ENCODE assay signal across 23 cellular contexts in genomic region chr6:22821664-22822320, GRCh38.
A peak's percentile ranks its signal among the peaks of the same experiment; 100 is the strongest.
DNase-seq lines count a peak whose midpoint lies in the region; ATAC-seq and TF ChIP-seq lines count a peak whose summit lies in the region.
"Had no signal": no experiment of that assay in that cellular context is flagged by ENCODE, and none has a peak within 500 bp of the region (broad histone marks: within the 10 kb centered on the region; RNA-seq: fewer than 3 reads in every experiment).

No MANE protein-coding gene starts in this region.

- H3K27me3 Mint-ChIP-seq in MCF 10A (ENCODE audit: insufficient read depth, unreplicated experiment) (no peaks in the 10 kb centered on the region), WTC11 (ENCODE audit: low read depth) (no peaks in the 10 kb centered on the region)
- H3K27me3 Mint-ChIP-seq: stimulated activated memory B cell treated with anti-CD40 and anti-IgM and Interleukin-4, amounts not matched to agents 10 μg/mL and 1 μg/mL and 100 μg/mL, for 72 hours; type B pancreatic cell had no signal

- H3K4me1 Mint-ChIP-seq in MCF 10A (ENCODE audit: insufficient read depth, unreplicated experiment) = peaks cover 6% of the 10 kb centered on the region
- H3K4me1 Mint-ChIP-seq in WTC11 = no peaks in the 10 kb centered on the region
- H3K4me1 Mint-ChIP-seq: immature natural killer cell; stimulated activated memory B cell treated with anti-CD40 and anti-IgM and Interleukin-4, amounts not matched to agents 10 μg/mL and 1 μg/mL and 100 μg/mL, for 72 hours had no signal

- POLR2A ChIA-PET in MCF 10A (lab: Yijun Ruan, JAX) (interaction anchor here (0.7 to 1.1 kb wide), 2 partner anchors 10 to 38 kb away, joined by 3 read pairs; no protein-coding TSS in a partner anchor), WTC11 (lab: Charles Lee) (no interaction called here)

- H3K27me3 ChIP-seq in breast epithelium (no peaks in the 10 kb centered on the region), right atrium auricular region (no peaks in the 10 kb centered on the region), smooth muscle cell (ENCODE audit: low read depth) (no peaks in the 10 kb centered on the region)
- H3K27me3 ChIP-seq: gastrocnemius medialis had no signal

- no peak overlapping the region for H3K9ac ChIP-seq in smooth muscle cell (ENCODE audit: low read depth)

- H3K4me3 ChIP-seq in breast epithelium (no peak overlapping the region), cardiac fibroblast (replicated peaks in 1 of 2; ENCODE audit: low read depth in 2 of 2, low read length in 2 of 2) (no peak overlapping the region), right atrium auricular region (no peak overlapping the region), smooth muscle cell (no peak overlapping the region)
- H3K4me3 ChIP-seq: gastrocnemius medialis had no signal

- ATAC-seq in GM18868 (IDR thresholded peaks at IDR 0.05; ENCODE audit: unreplicated experiment) = no peak
- no peak for ATAC-seq in WTC11
- ATAC-seq: activated CD4-positive, CD25-positive, alpha-beta regulatory T cell treated with anti-CD3 and anti-CD28 coated beads, Interleukin-2, amount 50 U/mL, for 24 hours; gastrocnemius medialis; stimulated activated memory B cell treated with anti-CD40 and anti-IgM and Interleukin-4, amounts not matched to agents 10 μg/mL and 1 μg/mL and 100 μg/mL, for 72 hours had no signal

- H3K4me3 Mint-ChIP-seq in MCF 10A (ENCODE audit: unreplicated experiment) = no peak overlapping the region
- H3K4me3 Mint-ChIP-seq in WTC11 = no peak overlapping the region
- H3K4me3 Mint-ChIP-seq: activated naive CD4-positive, alpha-beta T cell treated with anti-CD3 and anti-CD28 coated beads for 36 hours; immature natural killer cell; stimulated activated memory B cell treated with anti-CD40 and anti-IgM and Interleukin-4, amounts not matched to agents 10 μg/mL and 1 μg/mL and 100 μg/mL, for 72 hours; type B pancreatic cell had no signal

- TF ChIP-seq POLR2A in breast epithelium (IDR thresholded peaks at IDR 0.05) = no peak

- H3K36me3 ChIP-seq in breast epithelium = no peaks in the 10 kb centered on the region
- no peaks in the 10 kb centered on the region for H3K36me3 ChIP-seq in right atrium auricular region
- H3K36me3 ChIP-seq in smooth muscle cell (ENCODE audit: low read depth) = no peaks in the 10 kb centered on the region
- H3K36me3 ChIP-seq: gastrocnemius medialis had no signal

- peak overlapping the region; percentile 46 for H3K27ac Mint-ChIP-seq in MCF 10A (ENCODE audit: low read depth, unreplicated experiment)
- no peak overlapping the region for H3K27ac Mint-ChIP-seq in WTC11
- H3K27ac Mint-ChIP-seq: activated naive CD4-positive, alpha-beta T cell treated with anti-CD3 and anti-CD28 coated beads for 36 hours; immature natural killer cell; stimulated activated memory B cell treated with anti-CD40 and anti-IgM and Interleukin-4, amounts not matched to agents 10 μg/mL and 1 μg/mL and 100 μg/mL, for 72 hours; type B pancreatic cell had no signal

- H3K79me2 ChIP-seq in smooth muscle cell (ENCODE audit: low read depth) = no peaks in the 10 kb centered on the region

- no peaks in the 10 kb centered on the region for H3K4me1 ChIP-seq in breast epithelium
- H3K4me1 ChIP-seq in right atrium auricular region = peaks cover 0 to 8% of the 10 kb centered on the region in 2 donors
- H3K4me1 ChIP-seq in smooth muscle cell (ENCODE audit: low read depth) = no peaks in the 10 kb centered on the region
- H3K4me1 ChIP-seq: gastrocnemius medialis had no signal

- intact Hi-C loops in MCF 10A (cut with micrococcal nuclease) (loop anchor here (10.0 kb wide), 2 partner anchors 877 to 1077 kb away; no protein-coding TSS in a partner anchor), breast epithelium (cut with DNase I; ENCODE audit: low total_unique reads) (no loop called here)

- CTCF ChIA-PET in MCF 10A (lab: Yijun Ruan, JAX) (no interaction called here), WTC11 (lab: Charles Lee) (interaction anchor here (0.5 kb wide), 1 partner anchor 619 kb away, joined by 4 read pairs; no protein-coding TSS in a partner anchor)

- H3K9me3 Mint-ChIP-seq in MCF 10A (ENCODE audit: unreplicated experiment) = peaks cover 14% of the 10 kb centered on the region
- H3K9me3 Mint-ChIP-seq in WTC11 = peaks cover 14% of the 10 kb centered on the region
- H3K9me3 Mint-ChIP-seq: activated naive CD4-positive, alpha-beta T cell treated with anti-CD3 and anti-CD28 coated beads for 36 hours; stimulated activated memory B cell treated with anti-CD40 and anti-IgM and Interleukin-4, amounts not matched to agents 10 μg/mL and 1 μg/mL and 100 μg/mL, for 72 hours; type B pancreatic cell had no signal

- H2AFZ ChIP-seq in smooth muscle cell (ENCODE audit: low read depth) = peak overlapping the region; percentile 10

- WGBS in smooth muscle cell (ENCODE audit: low lambda C conversion rate) = 41% methylated on average over 3 of the region's 3 CpGs

- BruUV-seq in MCF 10A (replicated peaks; lab: Mats Ljungman, UMichigan) = no TSS peak

- H3K36me3 Mint-ChIP-seq in MCF 10A (ENCODE audit: insufficient read depth, unreplicated experiment) (no peaks in the 10 kb centered on the region), WTC11 (no peaks in the 10 kb centered on the region)
- H3K36me3 Mint-ChIP-seq: stimulated activated memory B cell treated with anti-CD40 and anti-IgM and Interleukin-4, amounts not matched to agents 10 μg/mL and 1 μg/mL and 100 μg/mL, for 72 hours; type B pancreatic cell had no signal

- TF ChIP-seq CTCF in MCF 10A (IDR thresholded peaks at IDR 0.05; ENCODE audit: unreplicated experiment) (no peak), breast epithelium (IDR thresholded peaks at IDR 0.05) (no peak), cardiac fibroblast (IDR thresholded peaks at IDR 0.05; ENCODE audit: low read depth, low read length) (no peak), right atrium auricular region (IDR thresholded peaks at IDR 0.05) (no peak), smooth muscle cell (IDR thresholded peaks at IDR 0.05; ENCODE audit: borderline replicate concordance, insufficient read depth, poor library complexity, severe bottlenecking) (no peak), WTC11 (IDR thresholded peaks at IDR 0.05) (no peak)

- H3K4me2 ChIP-seq in smooth muscle cell = peak overlapping the region; percentile 16

- H4K20me1 ChIP-seq in smooth muscle cell (ENCODE audit: low read depth) = no peaks in the 10 kb centered on the region

- H3K27ac ChIP-seq in breast epithelium = no peak overlapping the region
- H3K27ac ChIP-seq in right atrium auricular region = peak overlapping the region; percentile 26 to 71
- peak overlapping the region; percentile 3 for H3K27ac ChIP-seq in smooth muscle cell (ENCODE audit: low read depth)
- H3K27ac ChIP-seq: 22Rv1, gastrocnemius medialis had no signal

- DNase-seq in MCF 10A (ENCODE audit: unreplicated experiment) (peak; percentile 4), breast epithelium (ENCODE audit: low spot score in 2 of 2) (no peak), cardiac fibroblast (ENCODE audit: low read depth in 2 of 2) (peak; percentile 57 to 85), right atrium auricular region (ENCODE audit: low spot score) (no peak), smooth muscle cell (lab: John Stamatoyannopoulos, UW; ENCODE audit: unreplicated experiment) (no peak), WTC11 (ENCODE audit: low spot score) (no peak), DMS 273 (lab: John Stamatoyannopoulos, UW; ENCODE audit: unreplicated experiment) (no peak)
- DNase-seq: activated naive CD4-positive, alpha-beta T cell treated with anti-CD3 and anti-CD28 coated beads for 36 hours; effector CD4-positive, alpha-beta T cell; gastrocnemius medialis; immature natural killer cell; MV-4-11; NCI-H2081 treated with DMSO at 0.1 percent for 48 hours; NCI-H82; nucleus accumbens; RPMI8226; small intestine; T-helper 1 cell had no signal

- H3F3A ChIP-seq in smooth muscle cell (ENCODE audit: low read depth) = peaks cover 9% of the 10 kb centered on the region

- H3K9me3 ChIP-seq in breast epithelium (no peaks in the 10 kb centered on the region), right atrium auricular region (no peaks in the 10 kb centered on the region), smooth muscle cell (replicated peaks; ENCODE audit: low read depth) (no peaks in the 10 kb centered on the region)
- H3K9me3 ChIP-seq: gastrocnemius medialis had no signal

TF ChIP-seq in WTC11, 78 proteins besides CTCF, POLR2A, EP300 and RAD21 (continues in another document):
- no peak for TF ChIP-seq ZNF423 (CRISPR knock-in tag; IDR thresholded peaks at IDR 0.05)
- TF ChIP-seq ZNF396 (CRISPR knock-in tag; IDR thresholded peaks at IDR 0.05; ENCODE audit: borderline replicate concordance) = no peak
- TF ChIP-seq, protein P1, sequence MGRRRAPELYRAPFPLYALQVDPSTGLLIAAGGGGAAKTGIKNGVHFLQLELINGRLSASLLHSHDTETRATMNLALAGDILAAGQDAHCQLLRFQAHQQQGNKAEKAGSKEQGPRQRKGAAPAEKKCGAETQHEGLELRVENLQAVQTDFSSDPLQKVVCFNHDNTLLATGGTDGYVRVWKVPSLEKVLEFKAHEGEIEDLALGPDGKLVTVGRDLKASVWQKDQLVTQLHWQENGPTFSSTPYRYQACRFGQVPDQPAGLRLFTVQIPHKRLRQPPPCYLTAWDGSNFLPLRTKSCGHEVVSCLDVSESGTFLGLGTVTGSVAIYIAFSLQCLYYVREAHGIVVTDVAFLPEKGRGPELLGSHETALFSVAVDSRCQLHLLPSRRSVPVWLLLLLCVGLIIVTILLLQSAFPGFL (CRISPR knock-in tag; IDR thresholded peaks at IDR 0.05; ENCODE audit: borderline replicate concordance) = no peak
- no peak for TF ChIP-seq ZNF121 (CRISPR knock-in tag; IDR thresholded peaks at IDR 0.05)
- TF ChIP-seq ELF4 (CRISPR knock-in tag; IDR thresholded peaks at IDR 0.05; ENCODE audit: low read depth) = no peak

Comparison
In these comparisons a context has a peak if more than half of its experiments do, and no peak if none do; other contexts are left out.
1. DNase-seq: peak in MCF 10A (single experiment) and cardiac fibroblast (2 of 2); none in breast epithelium (0 of 2), right atrium auricular region (single experiment), smooth muscle cell (single experiment), WTC11 (single experiment) and DMS 273 (single experiment).
2. H3K27ac ChIP-seq: peak in right atrium auricular region (2 of 2) and smooth muscle cell (single experiment); none in breast epithelium (0 of 2).